8 cellular contexts compared by ENCODE assay signal in the genomic region with DNA sequence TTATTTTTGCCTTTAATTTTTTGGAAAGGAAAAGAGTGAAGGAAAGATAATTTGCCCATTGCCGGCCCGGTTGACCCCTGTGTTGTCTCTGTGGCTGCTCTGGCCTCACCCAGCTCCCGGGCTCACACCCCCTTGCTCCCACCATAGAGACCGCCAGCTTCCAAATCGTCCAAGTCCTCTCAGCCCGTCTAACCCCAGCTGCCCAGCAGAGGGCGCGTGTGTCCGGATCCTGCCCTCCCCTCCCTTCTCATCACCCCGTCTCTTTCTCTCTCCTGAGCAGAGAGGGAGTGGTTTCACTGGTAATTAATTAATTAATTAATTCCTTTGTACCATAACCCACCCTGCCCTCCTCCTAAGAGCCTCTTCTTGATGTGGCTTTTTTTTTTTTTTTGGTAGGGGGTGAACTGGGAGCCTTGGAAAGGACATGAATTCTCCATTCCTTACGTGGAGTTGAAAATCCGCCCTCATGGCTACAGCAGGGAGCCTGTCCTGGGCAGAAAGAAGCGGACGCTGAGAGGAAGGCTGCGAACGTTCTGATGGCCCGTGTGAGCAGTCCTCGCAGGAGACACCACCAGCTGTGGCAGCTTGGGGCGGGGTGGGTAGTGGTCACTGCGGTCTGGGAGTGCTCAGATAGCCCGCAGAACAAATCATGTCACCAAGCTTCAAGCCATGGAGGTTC. TPM values are rescaled to one million over a fixed set of nuclear protein-coding genes. Genes with fewer than 3 reads are reported as not detected.
DNase-seq lines count a peak whose midpoint lies in the region; ATAC-seq and TF ChIP-seq lines count a peak whose summit lies in the region.

No MANE protein-coding gene starts in this region.

- H3K4me3 ChIP-seq in HUES6 (ENCODE audit: low read depth, low read length) (peak overlapping the region; percentile 17), neural progenitor cell (peak overlapping the region; percentile 20), suprapubic skin (no peak overlapping the region)

- no peaks in the 10 kb centered on the region for H3K36me3 Mint-ChIP-seq in activated T-cell treated with anti-CD3 and anti-CD28 coated beads, Interleukin-2, amount 50 U/mL, for 4 hours (ENCODE audit: insufficient read depth)
- no peaks in the 10 kb centered on the region for H3K36me3 Mint-ChIP-seq in neural progenitor cell

- H3K27ac ChIP-seq in HUES6 (ENCODE audit: low read depth, low read length) (no peak overlapping the region), neural progenitor cell (no peak overlapping the region), suprapubic skin (no peak overlapping the region)

- no peak for TF ChIP-seq POLR2A in suprapubic skin (IDR thresholded peaks at IDR 0.05)

- H3K79me2 ChIP-seq in neural progenitor cell (ENCODE audit: low read depth), result no peaks in the 10 kb centered on the region

- H3K27me3 Mint-ChIP-seq in activated T-cell treated with anti-CD3 and anti-CD28 coated beads, Interleukin-2, amount 50 U/mL, for 4 hours (ENCODE audit: low read depth), result peaks cover 20% of the 10 kb centered on the region
- H3K27me3 Mint-ChIP-seq in neural progenitor cell (ENCODE audit: insufficient read depth, low read depth), result peaks cover 7% of the 10 kb centered on the region

- WGBS in suprapubic skin, result 38% methylated on average over 21 of the region's 21 CpGs

- H3F3A ChIP-seq in neural progenitor cell (ENCODE audit: low read depth), result no peaks in the 10 kb centered on the region

- no peaks in the 10 kb centered on the region for H4K20me1 ChIP-seq in neural progenitor cell (ENCODE audit: low read depth)

- H3K36me3 ChIP-seq in HUES6 (ENCODE audit: control insufficient read depth, insufficient read depth, low read length) (no peaks in the 10 kb centered on the region), neural progenitor cell (no peaks in the 10 kb centered on the region), suprapubic skin (no peaks in the 10 kb centered on the region)

- H3K9me3 ChIP-seq in HUES6 (ENCODE audit: control insufficient read depth, insufficient read depth, low read depth, low read length) (0 out of 2 replicates have a peak, but pooled peaks cover 4% of the 10 kb centered on the region), neural progenitor cell (ENCODE audit: low read depth) (no peaks in the 10 kb centered on the region), suprapubic skin (no peaks in the 10 kb centered on the region)

- no peak overlapping the region for H3K4me3 Mint-ChIP-seq in activated T-cell treated with anti-CD3 and anti-CD28 coated beads, Interleukin-2, amount 50 U/mL, for 4 hours
- no peak overlapping the region for H3K4me3 Mint-ChIP-seq in neural progenitor cell

- peak overlapping the region; percentile 64 for H3K4me2 ChIP-seq in neural progenitor cell

- H3K9me3 Mint-ChIP-seq in activated T-cell treated with anti-CD3 and anti-CD28 coated beads, Interleukin-2, amount 50 U/mL, for 4 hours, result no peaks in the 10 kb centered on the region
- H3K9me3 Mint-ChIP-seq in neural progenitor cell, result peaks cover 3% of the 10 kb centered on the region

- H3K4me1 ChIP-seq in HUES6 (ENCODE audit: control insufficient read depth, insufficient read depth, low read length) (peaks cover 22% of the 10 kb centered on the region), neural progenitor cell (no peaks in the 10 kb centered on the region), suprapubic skin (no peaks in the 10 kb centered on the region)

- TF ChIP-seq CTCF in neural progenitor cell (IDR thresholded peaks at IDR 0.05) (peak; percentile 90), suprapubic skin (IDR thresholded peaks at IDR 0.05) (peak; percentile 57 to 82)

- H3K9ac ChIP-seq in HUES6 (ENCODE audit: low read length) (no peak overlapping the region), neural progenitor cell (no peak overlapping the region)

- TF ChIP-seq EP300 in suprapubic skin (IDR thresholded peaks at IDR 0.05), result no peak

- H3K27ac Mint-ChIP-seq in neural progenitor cell, result no peak overlapping the region

- H2AFZ ChIP-seq in neural progenitor cell (replicated peaks), result peak overlapping the region; percentile 83

- H3K27me3 ChIP-seq in HUES6 (ENCODE audit: control insufficient read depth, insufficient read depth, low read length) (peaks cover 18% of the 10 kb centered on the region), neural progenitor cell (peaks cover 34% of the 10 kb centered on the region), suprapubic skin (peaks cover 7% of the 10 kb centered on the region)

- peak; percentile 83 to 97 for ATAC-seq in activated T-cell treated with anti-CD3 and anti-CD28 coated beads, Interleukin-2, amount 50 U/mL, for 4 hours

- H3K4me1 Mint-ChIP-seq in activated T-cell treated with anti-CD3 and anti-CD28 coated beads, Interleukin-2, amount 50 U/mL, for 4 hours (ENCODE audit: low read depth), result peaks cover 5% of the 10 kb centered on the region
- H3K4me1 Mint-ChIP-seq in neural progenitor cell, result peaks cover 2% of the 10 kb centered on the region

- DNase-seq in SIG-M5 treated with dmso at 0.1 percent for 504 hours (lab: John Stamatoyannopoulos, UW; ENCODE audit: unreplicated experiment) (peak; percentile 76), SIG-M5 (lab: John Stamatoyannopoulos, UW) (no peak), fibroblast of peridontal ligament (ENCODE audit: extremely low read depth) (peak; percentile 25), neural progenitor cell (ENCODE audit: low spot score) (peak; percentile 85), suprapubic skin (ENCODE audit: low spot score in 2 of 2) (peak in 1 of 2 donors; percentile 75)
- peak; percentile 61 for DNase-seq in activated T-cell treated with anti-CD3 and anti-CD28 coated beads, Interleukin-2, amount 50 U/mL, for 4 hours

TF ChIP-seq in PFSK-1, 5 proteins besides CTCF, POLR2A, EP300 and RAD21:
- TF ChIP-seq, protein P1, sequence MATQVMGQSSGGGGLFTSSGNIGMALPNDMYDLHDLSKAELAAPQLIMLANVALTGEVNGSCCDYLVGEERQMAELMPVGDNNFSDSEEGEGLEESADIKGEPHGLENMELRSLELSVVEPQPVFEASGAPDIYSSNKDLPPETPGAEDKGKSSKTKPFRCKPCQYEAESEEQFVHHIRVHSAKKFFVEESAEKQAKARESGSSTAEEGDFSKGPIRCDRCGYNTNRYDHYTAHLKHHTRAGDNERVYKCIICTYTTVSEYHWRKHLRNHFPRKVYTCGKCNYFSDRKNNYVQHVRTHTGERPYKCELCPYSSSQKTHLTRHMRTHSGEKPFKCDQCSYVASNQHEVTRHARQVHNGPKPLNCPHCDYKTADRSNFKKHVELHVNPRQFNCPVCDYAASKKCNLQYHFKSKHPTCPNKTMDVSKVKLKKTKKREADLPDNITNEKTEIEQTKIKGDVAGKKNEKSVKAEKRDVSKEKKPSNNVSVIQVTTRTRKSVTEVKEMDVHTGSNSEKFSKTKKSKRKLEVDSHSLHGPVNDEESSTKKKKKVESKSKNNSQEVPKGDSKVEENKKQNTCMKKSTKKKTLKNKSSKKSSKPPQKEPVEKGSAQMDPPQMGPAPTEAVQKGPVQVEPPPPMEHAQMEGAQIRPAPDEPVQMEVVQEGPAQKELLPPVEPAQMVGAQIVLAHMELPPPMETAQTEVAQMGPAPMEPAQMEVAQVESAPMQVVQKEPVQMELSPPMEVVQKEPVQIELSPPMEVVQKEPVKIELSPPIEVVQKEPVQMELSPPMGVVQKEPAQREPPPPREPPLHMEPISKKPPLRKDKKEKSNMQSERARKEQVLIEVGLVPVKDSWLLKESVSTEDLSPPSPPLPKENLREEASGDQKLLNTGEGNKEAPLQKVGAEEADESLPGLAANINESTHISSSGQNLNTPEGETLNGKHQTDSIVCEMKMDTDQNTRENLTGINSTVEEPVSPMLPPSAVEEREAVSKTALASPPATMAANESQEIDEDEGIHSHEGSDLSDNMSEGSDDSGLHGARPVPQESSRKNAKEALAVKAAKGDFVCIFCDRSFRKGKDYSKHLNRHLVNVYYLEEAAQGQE (IDR thresholded peaks at IDR 0.05; ENCODE audit: insufficient read depth in 1 of 2, low read depth in 2 of 2, low read length in 2 of 2), result no peak
- TF ChIP-seq FOXP2 (optimal IDR thresholded peaks at IDR 0.05; ENCODE audit: borderline replicate concordance, extremely low read depth, extremely low read length, insufficient read depth), result peak; percentile 38

RNA-seq across cellular contexts. Expression of a gene that starts 45.9 kb away (rescaled TPM):
- not detected for polyA plus RNA-seq in PFSK-1 (2012; ENCODE audit: insufficient read length, low read depth)
- 10 to 100 TPM; 16.1 to 19.7 (median 17.0) TPM for total RNA-seq in activated T-cell treated with anti-CD3 and anti-CD28 coated beads, Interleukin-2, amount 50 U/mL, for 4 hours
- total RNA-seq in neural progenitor cell (ENCODE audit: low replicate concordance), result 0.15 TPM in 1 of 2 replicates, not detected in the other
- 10 to 100 TPM; 13.4 to 21.6 (median 19.8) TPM for total RNA-seq in suprapubic skin

Comparison
In these comparisons a context has a peak if more than half of its experiments do, and no peak if none do; other contexts are left out.
1. RNA of a gene that starts 45.9 kb away (total RNA-seq): 13.4 to 21.6 TPM in suprapubic skin and 16.1 to 19.7 TPM in activated T-cell treated with anti-CD3 and anti-CD28 coated beads, Interleukin-2, amount 50 U/mL, for 4 hours; 0.15 TPM in neural progenitor cell; every median in the first group is over 10 times any median in the second.